In the genomic region with DNA sequence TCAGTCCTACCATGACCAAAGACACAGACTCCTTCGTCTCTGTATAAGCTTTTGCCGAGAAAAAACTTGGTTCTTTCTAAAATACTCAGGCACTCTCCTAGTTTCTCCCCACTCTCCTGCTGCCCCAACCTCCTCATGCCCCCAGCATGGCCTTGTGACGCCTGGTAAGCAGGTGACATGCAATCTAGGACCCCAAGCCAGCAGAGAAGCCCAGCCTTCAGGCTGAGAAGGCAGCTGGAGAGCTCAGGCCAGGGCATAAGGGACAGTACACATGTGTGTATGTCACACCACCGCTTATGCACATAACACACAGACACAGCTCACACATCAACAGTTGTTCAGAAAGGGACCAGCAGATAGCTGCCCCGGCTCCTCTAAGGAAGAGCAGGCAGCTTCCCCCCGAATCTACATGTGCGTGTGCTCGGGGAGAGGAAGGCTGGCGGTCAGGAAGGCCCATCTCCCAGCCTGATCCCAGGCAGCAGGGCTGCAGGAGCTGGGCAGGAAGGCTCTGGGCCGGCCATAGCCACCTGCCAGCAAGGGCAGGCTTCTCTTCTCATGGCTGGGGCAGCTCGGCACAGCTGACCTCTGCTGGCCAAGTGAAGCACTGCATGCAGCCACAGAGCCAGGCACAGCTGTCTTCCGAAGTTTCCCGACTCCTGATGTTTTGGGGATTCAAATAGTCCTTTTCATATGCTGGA, we compare ENCODE assay signal across 9 cellular contexts. TPM values are rescaled to one million over a fixed set of nuclear protein-coding genes. Genes with fewer than 3 reads are reported as not detected.
DNase-seq lines count a peak whose midpoint lies in the region; TF ChIP-seq lines count a peak whose summit lies in the region.
"Had no signal": no experiment of that assay in that cellular context is flagged by ENCODE, and none has a peak within 500 bp of the region (broad histone marks: within the 10 kb centered on the region; RNA-seq: fewer than 3 reads in every experiment).

No MANE protein-coding gene starts in this region.

- in situ Hi-C loops in GM23248 (cut with MboI), result no loop called here

- peaks cover 27% of the 10 kb centered on the region; the same call in 1 of the 2 replicates for H3K36me3 ChIP-seq in GM23248 (ENCODE audit: low read depth)

- TF ChIP-seq CTCF in WI38 (IDR thresholded peaks at IDR 0.05; ENCODE audit: low read depth, low read length) (peak; percentile 99), MCF 10A (IDR thresholded peaks at IDR 0.05; ENCODE audit: unreplicated experiment) (peak; percentile 95)

- intact Hi-C loops in MCF 10A (cut with micrococcal nuclease), result loop anchor here (1.0 kb wide), 3 partner anchors 75 to 324 kb away; partner anchors contain the start of gene NUDCD3

- no peak overlapping the region for H3K27ac Mint-ChIP-seq in MCF 10A (ENCODE audit: low read depth, unreplicated experiment)

- H4K20me1 ChIP-seq in GM23248 (ENCODE audit: insufficient read depth), result no peaks in the 10 kb centered on the region

- no peaks in the 10 kb centered on the region for H3K4me1 ChIP-seq in GM23248 (ENCODE audit: insufficient read depth)

- peaks cover 16% of the 10 kb centered on the region for H3K4me1 Mint-ChIP-seq in MCF 10A (ENCODE audit: insufficient read depth, unreplicated experiment)

- no peaks in the 10 kb centered on the region for H3K27me3 ChIP-seq in GM23248 (replicated peaks; ENCODE audit: insufficient read depth)

- H3K79me2 ChIP-seq in GM23248 (ENCODE audit: insufficient read depth), result peaks cover 16% of the 10 kb centered on the region

- DNase-seq in DMS114 treated with DMSO at 0.1 percent for 48 hours (lab: John Stamatoyannopoulos, UW; ENCODE audit: unreplicated experiment) (peak; percentile 49), GM23248 (peak; percentile 76), NCI-H146 (lab: John Stamatoyannopoulos, UW) (peak; percentile 53), MCF 10A (ENCODE audit: unreplicated experiment) (peak; percentile 62), islet precursor cell (peak; percentile 82), NCI-H446 treated with DMSO at 0.1 percent for 48 hours (lab: John Stamatoyannopoulos, UW) (no peak)
- peak; percentile 49 to 57 for DNase-seq in stimulated activated CD4-positive, alpha-beta T cell treated with anti-CD3 and anti-CD28 coated beads, Interleukin-1b, Interleukin-23, amount 100 ng/mL, for 4 hours (ENCODE audit: low read depth in 2 of 2)

- H3K4me3 Mint-ChIP-seq in MCF 10A (ENCODE audit: unreplicated experiment), result no peak overlapping the region

- no TSS peak for BruUV-seq in MCF 10A (replicated peaks; lab: Mats Ljungman, UMichigan)

- H3F3A ChIP-seq in GM23248 (ENCODE audit: insufficient read depth), result peaks cover 13% of the 10 kb centered on the region; the same call in 1 of the 2 replicates

- H2AFZ ChIP-seq in GM23248, result no peak overlapping the region

- H3K36me3 Mint-ChIP-seq in MCF 10A (ENCODE audit: insufficient read depth, unreplicated experiment), result peaks cover 55% of the 10 kb centered on the region

- POLR2A ChIA-PET in MCF 10A (lab: Yijun Ruan, JAX), result interaction anchor here (0.7 to 6.7 kb wide), 11 partner anchors 8 to 341 kb away, joined by 3 to 55 read pairs (median 5); partner anchors contain the start of genes DDX56, NPC1L1, NUDCD3 and OGDH

- WGBS in GM23248 (ENCODE audit: low coverage in 1 of 2, low lambda C conversion rate in 2 of 2, missing lambda C conversion rate in 2 of 2), 2 experiments, result 63 to 64% methylated on average over 13 of the region's 13 CpGs

- CTCF ChIA-PET in MCF 10A (lab: Yijun Ruan, JAX), result interaction anchor here (0.6 to 4.6 kb wide), 45 partner anchors 9 to 571 kb away, joined by 3 to 51 read pairs (median 4); partner anchors contain the start of genes DDX56, NUDCD3 and TMED4

- no peak overlapping the region for H3K9ac ChIP-seq in GM23248

- no peak overlapping the region for H3K27ac ChIP-seq in GM23248
- H3K27ac ChIP-seq: SK-N-MC had no signal

- no peaks in the 10 kb centered on the region for H3K9me3 ChIP-seq in GM23248 (ENCODE audit: low read depth)

- no peaks in the 10 kb centered on the region for H3K9me2 ChIP-seq in GM23248 (ENCODE audit: insufficient read depth)

- no peaks in the 10 kb centered on the region for H3K9me3 Mint-ChIP-seq in MCF 10A (ENCODE audit: unreplicated experiment)

- H3K27me3 Mint-ChIP-seq in MCF 10A (ENCODE audit: insufficient read depth, unreplicated experiment), result no peaks in the 10 kb centered on the region

- H3K4me2 ChIP-seq in GM23248 (ENCODE audit: unreplicated experiment), result no peak overlapping the region

- H3K4me3 ChIP-seq in GM23248 (no peak overlapping the region), WI38 (ENCODE audit: low read depth, low read length) (no peak overlapping the region)
- H3K4me3 ChIP-seq: SK-N-MC had no signal

RNA-seq across cellular contexts. Expression of gene DDX56, which starts 8.5 kb away (rescaled TPM):
- 54.3 and 70.5 TPM in 2 replicates for total RNA-seq in GM23248 (2014; rRNA removed; shearing (Covaris generic))
- polyA plus RNA-seq in GM23248 (2016; fragmentation: Nextera tagmentation; extraction: Ambion mirVana), result 65.1 and 68.6 TPM in 2 replicates
- 104 and 105 TPM in 2 replicates for total RNA-seq in MCF 10A (2022)

RNA-seq across cellular contexts. Expression of gene TMED4, which starts 16.8 kb away (rescaled TPM):
- 174 and 201 TPM in 2 replicates for total RNA-seq in GM23248 (2014; rRNA removed; shearing (Covaris generic))
- 78.2 and 86.0 TPM in 2 replicates for polyA plus RNA-seq in GM23248 (2016; fragmentation: Nextera tagmentation; extraction: Ambion mirVana)
- total RNA-seq in MCF 10A (2022), result 49.7 and 58.0 TPM in 2 replicates

RNA-seq across cellular contexts. Expression of gene NPC1L1, which starts 24.1 kb away (rescaled TPM):
- total RNA-seq in GM23248 (2014; rRNA removed; shearing (Covaris generic)), result not detected in 2 replicates
- not detected in 2 replicates for polyA plus RNA-seq in GM23248 (2016; fragmentation: Nextera tagmentation; extraction: Ambion mirVana)
- 0.07 TPM in 1 of 2 replicates, not detected in the other for total RNA-seq in MCF 10A (2022)

RNA-seq across cellular contexts. Expression of gene OGDH, which starts 41.2 kb away (rescaled TPM):
- 75.3 and 77.4 TPM in 2 replicates for total RNA-seq in GM23248 (2014; rRNA removed; shearing (Covaris generic))
- polyA plus RNA-seq in GM23248 (2016; fragmentation: Nextera tagmentation; extraction: Ambion mirVana), result 31.4 and 35.3 TPM in 2 replicates
- 75.1 and 91.1 TPM in 2 replicates for total RNA-seq in MCF 10A (2022)
